Comparison of ENCODE assay signal across 19 cellular contexts in the genomic region with DNA sequence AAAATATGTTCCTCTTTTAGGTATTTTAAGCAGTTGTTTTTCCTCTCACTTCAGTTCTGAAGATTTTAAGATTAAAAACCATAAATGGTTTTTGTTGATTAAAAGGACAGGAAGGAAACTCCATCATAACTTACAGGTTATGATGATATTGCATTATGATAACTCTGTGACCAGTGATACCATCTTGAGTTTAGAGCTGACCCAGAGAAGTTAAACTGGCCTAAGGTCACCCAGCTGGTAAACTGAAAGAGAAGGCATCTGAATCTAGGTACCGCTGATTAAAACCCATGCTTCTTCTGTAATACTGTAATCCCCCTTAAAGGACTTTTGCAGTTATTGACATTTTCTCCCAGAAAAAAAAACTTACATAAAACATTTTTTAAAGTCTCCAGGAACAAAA. TPM values are rescaled to one million over a fixed set of nuclear protein-coding genes. Genes with fewer than 3 reads are reported as not detected.
"Had no signal": no experiment of that assay in that cellular context is flagged by ENCODE, and none has a peak within 500 bp of the region (broad histone marks: within the 10 kb centered on the region; RNA-seq: fewer than 3 reads in every experiment).

No MANE protein-coding gene starts in this region.

- H3K9me3 Mint-ChIP-seq: naive thymus-derived CD8-positive, alpha-beta T cell; type B pancreatic cell had no signal

- H3K27me3 ChIP-seq: colonic mucosa, heart right ventricle, right atrium auricular region, sigmoid colon, suprapubic skin, thyroid gland had no signal

- H3K27ac Mint-ChIP-seq: type B pancreatic cell had no signal

- H3K27ac ChIP-seq: colonic mucosa, heart right ventricle, right atrium auricular region, sigmoid colon, skin epidermis, suprapubic skin, thyroid gland had no signal

- DNase-seq: colonic mucosa; effector CD4-positive, alpha-beta T cell; heart right ventricle; hypothalamus; kidney glomerular epithelial cell; naive thymus-derived CD8-positive, alpha-beta T cell; posterior cingulate gyrus; sigmoid colon; stimulated activated naive CD4-positive, alpha-beta T cell; thyroid gland had no signal

- H3K4me3 Mint-ChIP-seq: naive thymus-derived CD8-positive, alpha-beta T cell; type B pancreatic cell had no signal

- H3K4me1 ChIP-seq: colonic mucosa, right atrium auricular region had no signal

- H3K4me3 ChIP-seq: colonic mucosa, heart right ventricle, right atrium auricular region, sigmoid colon, skin epidermis, suprapubic skin, thyroid gland had no signal

- H3K9me3 ChIP-seq: colonic mucosa, heart right ventricle, right atrium auricular region, sigmoid colon, suprapubic skin, thyroid gland had no signal

- FAIRE-seq: frontal cortex, islet of Langerhans, urothelium cell line had no signal

- H3K27me3 Mint-ChIP-seq: naive thymus-derived CD8-positive, alpha-beta T cell; type B pancreatic cell had no signal

- H3K36me3 ChIP-seq: colonic mucosa had no signal

- ATAC-seq: esophagus mucosa; heart right ventricle; naive thymus-derived CD8-positive, alpha-beta T cell had no signal

RNA-seq across cellular contexts. Expression of a gene that starts 29.6 kb away (rescaled TPM):
- total RNA-seq: frontal cortex; naive thymus-derived CD8-positive, alpha-beta T cell had no signal
- polyA plus RNA-seq: neural cell had no signal
